Comparison of ENCODE assay signal across 20 cellular contexts in genomic region chr6:117503211-117503610, GRCh38. TPM values are rescaled to one million over a fixed set of nuclear protein-coding genes. Genes with fewer than 3 reads are reported as not detected.
DNase-seq lines count a peak whose midpoint lies in the region; ATAC-seq, FAIRE-seq and TF ChIP-seq lines count a peak whose summit lies in the region.
"Had no signal": no experiment of that assay in that cellular context is flagged by ENCODE, and none has a peak within 500 bp of the region (broad histone marks: within the 10 kb centered on the region; RNA-seq: fewer than 3 reads in every experiment).

No MANE protein-coding gene starts in this region.

- H3K27ac Mint-ChIP-seq in astrocyte (ENCODE audit: unreplicated experiment), result peak overlapping the region; percentile 5
- H3K27ac Mint-ChIP-seq: CD14-positive monocyte had no signal

- no peaks in the 10 kb centered on the region for H3K9me3 ChIP-seq in SK-N-SH
- H3K9me3 ChIP-seq in astrocyte (ENCODE audit: insufficient read depth, low read depth, low read length), result no peaks in the 10 kb centered on the region
- H3K9me3 ChIP-seq in left lung, result no peaks in the 10 kb centered on the region
- H3K9me3 ChIP-seq: BE2C had no signal

- WGBS in SK-N-SH (ENCODE audit: low lambda C conversion rate), result 49% methylated on average over 2 of the region's 2 CpGs

- DNase-seq in SK-N-SH, result no peak
- DNase-seq in astrocyte (ENCODE audit: low read depth), result no peak
- DNase-seq in activated gamma-delta T cell (lab: John Stamatoyannopoulos, UW), result no peak
- no peak for DNase-seq in NCI-H1930 (lab: John Stamatoyannopoulos, UW)
- DNase-seq in left lung, result no peak
- DNase-seq: ACHN, BE2C, KBM-7, NCI-H2029 treated with DMSO at 0.1 percent for 48 hours, NCI-H2227 treated with DMSO at 0.1 percent for 48 hours, NCI-H69, OCI-M1 had no signal

- POLR2A ChIA-PET in SK-N-SH (lab: Yijun Ruan, JAX), result no interaction called here

- no peak for TF ChIP-seq EP300 in SK-N-SH (IDR thresholded peaks at IDR 0.05; ENCODE audit: borderline replicate concordance in 1 of 2, low read depth in 1 of 2, low read length in 1 of 2)

- H3K9me3 Mint-ChIP-seq in astrocyte (ENCODE audit: unreplicated experiment), result no peaks in the 10 kb centered on the region
- H3K9me3 Mint-ChIP-seq: CD14-positive monocyte had no signal

- TF ChIP-seq CTCF in SK-N-SH (IDR thresholded peaks at IDR 0.05) (no peak), astrocyte (IDR thresholded peaks at IDR 0.05; ENCODE audit: insufficient read depth, low read depth, low read length) (no peak), left lung (IDR thresholded peaks at IDR 0.05) (no peak)

- no peak for FAIRE-seq in astrocyte (lab: Jason Lieb, UNC)
- FAIRE-seq: HTR-8/SVneo, RCC 7860 had no signal

- H3K36me3 Mint-ChIP-seq in astrocyte (ENCODE audit: low read depth, unreplicated experiment), result peaks cover 17% of the 10 kb centered on the region

- ATAC-seq in SK-N-SH treated with all-trans-retinoic acid at 6 μM for 48 hours (no peak), esophagus mucosa (peak; percentile 59), HG03196 (IDR thresholded peaks at IDR 0.05; ENCODE audit: unreplicated experiment) (no peak), left lung (no peak)
- ATAC-seq: HCT116 had no signal

- H3K27me3 ChIP-seq in SK-N-SH (ENCODE audit: insufficient read depth), result no peaks in the 10 kb centered on the region
- H3K27me3 ChIP-seq in astrocyte (ENCODE audit: insufficient read depth, low read length), result no peaks in the 10 kb centered on the region
- no peaks in the 10 kb centered on the region for H3K27me3 ChIP-seq in left lung
- H3K27me3 ChIP-seq: BE2C had no signal

- peaks cover 54% of the 10 kb centered on the region for H3K4me1 Mint-ChIP-seq in astrocyte (ENCODE audit: low read depth, unreplicated experiment)

- H3K4me1 ChIP-seq in SK-N-SH (ENCODE audit: control insufficient read depth in 1 of 2, insufficient read depth in 2 of 2, low read depth in 1 of 2, low read length in 1 of 2), result peaks cover 0 to 18% of the 10 kb centered on the region in 2 experiments; a peak in 3 of 4 replicates
- H3K4me1 ChIP-seq in astrocyte (ENCODE audit: insufficient read depth, low read length), result peaks cover 17% of the 10 kb centered on the region
- H3K4me1 ChIP-seq in left lung, result peaks cover 10 to 31% of the 10 kb centered on the region in 2 donors
- H3K4me1 ChIP-seq: BE2C had no signal

- H3K27ac ChIP-seq in SK-N-SH (ENCODE audit: low read depth in 2 of 2, low read length in 1 of 2) (peak overlapping the region in 1 of 2 experiments; percentile 56; a peak in 1 of 4 replicates), astrocyte (ENCODE audit: low read depth, low read length) (no peak overlapping the region), left lung (no peak overlapping the region)
- H3K27ac ChIP-seq: 22Rv1 had no signal

- no peak overlapping the region for H3K4me3 Mint-ChIP-seq in astrocyte (ENCODE audit: unreplicated experiment)
- H3K4me3 Mint-ChIP-seq: CD14-positive monocyte had no signal

- H3K4me2 ChIP-seq in SK-N-SH (0 out of 2 replicates have a peak overlapping the region, but pooled peaks have one; percentile 0), astrocyte (ENCODE audit: low read length) (no peak overlapping the region)

- intact Hi-C loops in left lung (cut with DNase I), result no loop called here

- no peaks in the 10 kb centered on the region for H4K20me1 ChIP-seq in SK-N-SH (ENCODE audit: insufficient read depth)
- peaks cover 6% of the 10 kb centered on the region for H4K20me1 ChIP-seq in astrocyte (ENCODE audit: insufficient read depth, low read length)

- no peak overlapping the region for H2AFZ ChIP-seq in SK-N-SH (ENCODE audit: low read depth)
- no peak overlapping the region for H2AFZ ChIP-seq in astrocyte (ENCODE audit: low read depth, low read length)

- H3K4me3 ChIP-seq in SK-N-SH (ENCODE audit: low read depth in 2 of 2, low read length in 1 of 2) (no peak overlapping the region), astrocyte (ENCODE audit: insufficient read depth, low read depth, low read length) (no peak overlapping the region), left lung (no peak overlapping the region)

- H3F3A ChIP-seq in SK-N-SH (replicated peaks; ENCODE audit: insufficient read depth), result peaks cover 30% of the 10 kb centered on the region

- peaks cover 94% of the 10 kb centered on the region for H3K79me2 ChIP-seq in SK-N-SH (ENCODE audit: insufficient read depth)
- peaks cover 77% of the 10 kb centered on the region for H3K79me2 ChIP-seq in astrocyte (ENCODE audit: insufficient read depth, low read length)

- H3K9ac ChIP-seq in SK-N-SH, result no peak overlapping the region
- no peak overlapping the region for H3K9ac ChIP-seq in astrocyte (ENCODE audit: low read length)

- no peaks in the 10 kb centered on the region for H3K27me3 Mint-ChIP-seq in astrocyte (ENCODE audit: low read depth, unreplicated experiment)

- H3K9me2 ChIP-seq in SK-N-SH, result no peaks in the 10 kb centered on the region

- CTCF ChIA-PET in SK-N-SH (lab: Yijun Ruan, JAX), result no interaction called here

- TF ChIP-seq RAD21 in SK-N-SH (IDR thresholded peaks at IDR 0.05; ENCODE audit: low read length), result no peak

- H3K36me3 ChIP-seq in SK-N-SH (replicated peaks in 1 of 2; ENCODE audit: control insufficient read depth in 1 of 2, insufficient read depth in 2 of 2, low read length in 1 of 2) (peaks cover 16 to 51% of the 10 kb centered on the region in 2 experiments), astrocyte (ENCODE audit: insufficient read depth, low read length) (peaks cover 23% of the 10 kb centered on the region), left lung (peaks cover 0 to 7% of the 10 kb centered on the region in 2 donors)
- H3K36me3 ChIP-seq: BE2C had no signal

TF ChIP-seq in SK-N-SH, 30 proteins besides CTCF, POLR2A, EP300 and RAD21:
- no peak for TF ChIP-seq RCOR1 (IDR thresholded peaks at IDR 0.05; ENCODE audit: low read length)
- TF ChIP-seq TCF12 (IDR thresholded peaks at IDR 0.05), result no peak
- TF ChIP-seq GATA2 (CRISPR knock-in tag; IDR thresholded peaks at IDR 0.05), result no peak
- no peak for TF ChIP-seq JUND (IDR thresholded peaks at IDR 0.05)
- TF ChIP-seq SIN3A (IDR thresholded peaks at IDR 0.05; ENCODE audit: borderline replicate concordance, low read depth, low read length), result no peak
- TF ChIP-seq ELF1 (IDR thresholded peaks at IDR 0.05), result no peak
- no peak for TF ChIP-seq GABPA (IDR thresholded peaks at IDR 0.05; ENCODE audit: low read depth)
- TF ChIP-seq, protein P1, sequence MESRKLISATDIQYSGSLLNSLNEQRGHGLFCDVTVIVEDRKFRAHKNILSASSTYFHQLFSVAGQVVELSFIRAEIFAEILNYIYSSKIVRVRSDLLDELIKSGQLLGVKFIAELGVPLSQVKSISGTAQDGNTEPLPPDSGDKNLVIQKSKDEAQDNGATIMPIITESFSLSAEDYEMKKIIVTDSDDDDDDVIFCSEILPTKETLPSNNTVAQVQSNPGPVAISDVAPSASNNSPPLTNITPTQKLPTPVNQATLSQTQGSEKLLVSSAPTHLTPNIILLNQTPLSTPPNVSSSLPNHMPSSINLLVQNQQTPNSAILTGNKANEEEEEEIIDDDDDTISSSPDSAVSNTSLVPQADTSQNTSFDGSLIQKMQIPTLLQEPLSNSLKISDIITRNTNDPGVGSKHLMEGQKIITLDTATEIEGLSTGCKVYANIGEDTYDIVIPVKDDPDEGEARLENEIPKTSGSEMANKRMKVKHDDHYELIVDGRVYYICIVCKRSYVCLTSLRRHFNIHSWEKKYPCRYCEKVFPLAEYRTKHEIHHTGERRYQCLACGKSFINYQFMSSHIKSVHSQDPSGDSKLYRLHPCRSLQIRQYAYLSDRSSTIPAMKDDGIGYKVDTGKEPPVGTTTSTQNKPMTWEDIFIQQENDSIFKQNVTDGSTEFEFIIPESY (IDR thresholded peaks at IDR 0.05; ENCODE audit: borderline replicate concordance, low read depth), result no peak
TF ChIP-seq in SK-N-SH: peak in this region for 0.

TF ChIP-seq in SK-N-SH treated with all-trans-retinoic acid at 6 μM for 48 hours, 23 proteins besides CTCF, POLR2A, EP300 and RAD21 (continues in another document):
- TF ChIP-seq ZNF565 (CRISPR knock-in tag; conservative IDR thresholded peaks at IDR 0.05; ENCODE audit: low read depth) (no peak), ZFP3 (CRISPR knock-in tag; IDR thresholded peaks at IDR 0.05) (no peak), ISL1 (CRISPR knock-in tag; IDR thresholded peaks at IDR 0.05) (no peak), RARB (CRISPR knock-in tag; IDR thresholded peaks at IDR 0.05) (no peak), ZFP30 (CRISPR knock-in tag; IDR thresholded peaks at IDR 0.05) (no peak), ESRRG (CRISPR knock-in tag; IDR thresholded peaks at IDR 0.05) (no peak), CSDC2 (CRISPR knock-in tag; IDR thresholded peaks at IDR 0.05) (no peak), TSHZ2 (CRISPR knock-in tag; IDR thresholded peaks at IDR 0.05) (no peak)

RNA-seq across cellular contexts. Expression of gene DCBLD1, which starts 20.7 kb away (rescaled TPM):
- polyA plus RNA-seq in SK-N-SH (2012; rRNA removed), result 82.2 and 91.5 TPM in 2 replicates
- 82.3 and 82.9 TPM in 2 replicates for polyA plus RNA-seq in SK-N-SH (2012; cell fraction: cytosol; rRNA removed)
- 97.1 and 145 TPM in 2 replicates for polyA plus RNA-seq in SK-N-SH (2012; cell fraction: nucleus; rRNA removed)
- total RNA-seq in astrocyte, result 36.8 and 44.9 TPM in 2 replicates
- total RNA-seq in esophagus mucosa, result 9.5 TPM
- 10 to 100 TPM; 20.8 to 55.8 TPM for total RNA-seq in left lung
